In genomic region chr22:21685164-21685513, GRCh38 we compare ENCODE assay signal across 14 cellular contexts. TPM values are rescaled to one million over a fixed set of nuclear protein-coding genes. Genes with fewer than 3 reads are reported as not detected.
DNase-seq lines count a peak whose midpoint lies in the region; ATAC-seq and TF ChIP-seq lines count a peak whose summit lies in the region.
"Had no signal": no experiment of that assay in that cellular context is flagged by ENCODE, and none has a peak within 500 bp of the region (broad histone marks: within the 10 kb centered on the region; RNA-seq: fewer than 3 reads in every experiment).

No MANE protein-coding gene starts in this region.

- H3K23ac ChIP-seq in IMR-90 (ENCODE audit: low read depth, low read length) (no peak overlapping the region), neuronal stem cell (ENCODE audit: low read depth, low read length, poor library complexity) (peak overlapping the region; percentile 89)

- no peak overlapping the region for H4K8ac ChIP-seq in IMR-90 (ENCODE audit: low read depth in 2 of 2, low read length in 2 of 2)
- H4K8ac ChIP-seq in neuronal stem cell (ENCODE audit: low read depth, low read length) = peak overlapping the region; percentile 82

- H3K27ac Mint-ChIP-seq in dendritic cell treated with granulocyte-macrophage colony-stimulating factor and Interleukin-4, amounts not matched to agents 40 ng/mL and 50 ng/mL, for 4 days = peak overlapping the region; percentile 37
- H3K27ac Mint-ChIP-seq: H9 had no signal

- dilution Hi-C loops in IMR-90 (cut with HindIII; ENCODE audit: low sequenced_read_pairs, unreplicated experiment) = no loop called here

- H3K79me1 ChIP-seq in IMR-90 (ENCODE audit: low read depth in 1 of 2, low read length in 2 of 2) (no peaks in the 10 kb centered on the region; a peak in 1 of 4 replicates), neuronal stem cell (ENCODE audit: low read depth, low read length) (peaks cover 3% of the 10 kb centered on the region)

- CTCF ChIA-PET in IMR-90 (lab: Yijun Ruan, JAX) = no interaction called here

- ATAC-seq in IMR-90 (ENCODE audit: low read depth) (no peak), HG03457 (IDR thresholded peaks at IDR 0.05; ENCODE audit: unreplicated experiment) (no peak), aorta (ENCODE audit: low FRiP score) (no peak)
- ATAC-seq: A549 had no signal

- H3K14ac ChIP-seq in IMR-90 (replicated peaks; ENCODE audit: low read depth, low read length) = no peak overlapping the region
- H3K14ac ChIP-seq in neuronal stem cell (ENCODE audit: low read length) = peak overlapping the region; percentile 99

- no peak for DNase-seq in IMR-90
- no peak for DNase-seq in neuronal stem cell (ENCODE audit: low spot score)
- DNase-seq in aorta = no peak
- no peak for DNase-seq in NCI-H146 (lab: John Stamatoyannopoulos, UW)
- DNase-seq: Caco-2; CD8-positive, alpha-beta memory T cell; DND-41; GDM1; GOT3; H9 had no signal

- TF ChIP-seq CTCF in IMR-90 (conservative IDR thresholded peaks at IDR 0.05; ENCODE audit: low read depth, low read length) = no peak

- H2BK5ac ChIP-seq in IMR-90 (ENCODE audit: low read depth, low read length, poor library complexity, severe bottlenecking) = no peak overlapping the region
- H2BK5ac ChIP-seq in neuronal stem cell (ENCODE audit: low read length) = peak overlapping the region; percentile 60

- H3K9ac ChIP-seq in BLaER1 = no peak overlapping the region
- H3K9ac ChIP-seq in IMR-90 (ENCODE audit: low read depth, low read length) = no peak overlapping the region
- no peak overlapping the region for H3K9ac ChIP-seq in neuronal stem cell (ENCODE audit: low read depth, low read length, poor library complexity)

- H3K27me3 ChIP-seq in BLaER1 = no peaks in the 10 kb centered on the region
- no peaks in the 10 kb centered on the region for H3K27me3 ChIP-seq in IMR-90 (ENCODE audit: control insufficient read depth, insufficient read depth, low read length)
- no peaks in the 10 kb centered on the region for H3K27me3 ChIP-seq in neuronal stem cell (ENCODE audit: control insufficient read depth in 3 of 3, insufficient read depth in 3 of 3, low read depth in 1 of 3, low read length in 3 of 3)
- no peaks in the 10 kb centered on the region for H3K27me3 ChIP-seq in aorta (ENCODE audit: control insufficient read depth in 1 of 2, insufficient read depth in 2 of 2, low read length in 1 of 2)

- H3K18ac ChIP-seq in IMR-90 (ENCODE audit: low read depth, low read length) (no peak overlapping the region), neuronal stem cell (ENCODE audit: low read length) (no peak overlapping the region)

- BruUV-seq in IMR-90 (replicated peaks; lab: Mats Ljungman, UMichigan) = no TSS peak

- H4K20me1 ChIP-seq in BLaER1 (peaks cover 27% of the 10 kb centered on the region), IMR-90 (ENCODE audit: insufficient read depth, low read length) (no peaks in the 10 kb centered on the region)

- H2BK120ac ChIP-seq in IMR-90 (ENCODE audit: low read depth, low read length) (no peak overlapping the region), neuronal stem cell (ENCODE audit: low read depth, low read length) (no peak overlapping the region)

- peaks cover 100% of the 10 kb centered on the region for H3K36me3 Mint-ChIP-seq in dendritic cell treated with granulocyte-macrophage colony-stimulating factor and Interleukin-4, amounts not matched to agents 40 ng/mL and 50 ng/mL, for 4 days (ENCODE audit: low read depth)

- no peak overlapping the region for H3K4me3 Mint-ChIP-seq in dendritic cell treated with granulocyte-macrophage colony-stimulating factor and Interleukin-4, amounts not matched to agents 40 ng/mL and 50 ng/mL, for 4 days
- H3K4me3 Mint-ChIP-seq: CD8-positive, alpha-beta memory T cell; H9 had no signal

- intact Hi-C loops in IMR-90 (cut with micrococcal nuclease) = no loop called here
- intact Hi-C loops in dendritic cell treated with granulocyte-macrophage colony-stimulating factor and Interleukin-4, amounts not matched to agents 40 ng/mL and 50 ng/mL, for 4 days (cut with micrococcal nuclease) = no loop called here
- intact Hi-C loops in aorta (cut with DNase I) = no loop called here

- no peak overlapping the region for H2BK20ac ChIP-seq in IMR-90 (ENCODE audit: low read depth, low read length)

- in situ Hi-C loops in IMR-90 (cut with MboI; ENCODE audit: low sequenced_read_pairs) = no loop called here

- H3K4me3 ChIP-seq in BLaER1 (no peak overlapping the region), IMR-90 (ENCODE audit: insufficient read depth, low read depth, low read length) (no peak overlapping the region), neuronal stem cell (ENCODE audit: low read length in 2 of 2) (no peak overlapping the region), aorta (ENCODE audit: low read length in 2 of 2) (no peak overlapping the region)
- H3K4me3 ChIP-seq: A549 had no signal

- H4K91ac ChIP-seq in IMR-90 (ENCODE audit: insufficient read depth, low read depth, low read length) (no peak overlapping the region), neuronal stem cell (ENCODE audit: low read depth, low read length, poor library complexity) (no peak overlapping the region)

- H2AK9ac ChIP-seq in IMR-90 (replicated peaks; ENCODE audit: low read depth, low read length, poor library complexity) = peak overlapping the region; percentile 50

- POLR2A ChIA-PET in IMR-90 (lab: Charles Lee; ENCODE audit: unreplicated experiment) = no interaction called here

- H3K56ac ChIP-seq in IMR-90 (ENCODE audit: extremely low read depth, insufficient read depth, low read length) = no peak overlapping the region

- 97% methylated on average over 3 of the region's 8 CpGs; no CpG with 5 or more reads in 1 of the 2 experiments for WGBS in IMR-90 (ENCODE audit: extremely low coverage in 2 of 2, insufficient read length in 1 of 2), 2 experiments
- no CpG with 5 or more reads among the region's 8 CpGs for WGBS in neuronal stem cell (ENCODE audit: extremely low coverage in 2 of 2, insufficient read length in 2 of 2, insufficient replicate concordance in 1 of 2), 2 donors
- 78 to 79% methylated on average over 8 of the region's 8 CpGs for WGBS in aorta, 2 donors

- H3K9me3 Mint-ChIP-seq in dendritic cell treated with granulocyte-macrophage colony-stimulating factor and Interleukin-4, amounts not matched to agents 40 ng/mL and 50 ng/mL, for 4 days = no peaks in the 10 kb centered on the region
- H3K9me3 Mint-ChIP-seq: CD8-positive, alpha-beta memory T cell; H9 had no signal

- H3K4ac ChIP-seq in IMR-90 (ENCODE audit: low read depth, low read length) = no peak overlapping the region
- H3K4ac ChIP-seq in neuronal stem cell (ENCODE audit: low read length) = no peak overlapping the region

- H3K36me3 ChIP-seq in BLaER1 (peaks cover 75% of the 10 kb centered on the region), IMR-90 (ENCODE audit: control insufficient read depth, insufficient read depth, low read length) (peaks cover 66% of the 10 kb centered on the region), neuronal stem cell (replicated peaks in 1 of 2; ENCODE audit: control insufficient read depth in 2 of 2, insufficient read depth in 2 of 2, low read length in 2 of 2) (peaks cover 23 to 80% of the 10 kb centered on the region in 2 donors), aorta (ENCODE audit: control insufficient read depth in 1 of 2, insufficient read depth in 2 of 2, low read length in 1 of 2) (no peaks in the 10 kb centered on the region)

- H3K4me2 ChIP-seq in BLaER1 (no peak overlapping the region), IMR-90 (ENCODE audit: low read depth, low read length) (no peak overlapping the region), neuronal stem cell (ENCODE audit: insufficient read depth, low read length, poor library complexity, severe bottlenecking) (no peak overlapping the region)
- H3K4me2 ChIP-seq: A549 had no signal

- no peak for TF ChIP-seq RAD21 in IMR-90 (IDR thresholded peaks at IDR 0.05; ENCODE audit: low read length)

- no peak overlapping the region for H2BK12ac ChIP-seq in neuronal stem cell (ENCODE audit: low read length)

- H2BK15ac ChIP-seq in IMR-90 (ENCODE audit: low read depth, low read length) (no peak overlapping the region), neuronal stem cell (ENCODE audit: low read length) (no peak overlapping the region)

- H3K27ac ChIP-seq in BLaER1 = peak overlapping the region; percentile 44
- H3K27ac ChIP-seq in IMR-90 (ENCODE audit: insufficient read depth, low read length) = no peak overlapping the region
- H3K27ac ChIP-seq in neuronal stem cell (replicated peaks; ENCODE audit: low read length) = no peak overlapping the region
- H3K27ac ChIP-seq in aorta (ENCODE audit: low read depth in 1 of 2, low read length in 2 of 2) = no peak overlapping the region
- H3K27ac ChIP-seq: A549 had no signal

- peaks cover 69% of the 10 kb centered on the region for H3K4me1 ChIP-seq in BLaER1
- H3K4me1 ChIP-seq in IMR-90 (ENCODE audit: control insufficient read depth, insufficient read depth, low read length) = no peaks in the 10 kb centered on the region
- H3K4me1 ChIP-seq in neuronal stem cell (ENCODE audit: control insufficient read depth in 2 of 2, insufficient read depth in 1 of 2, low read depth in 1 of 2, low read length in 2 of 2) = peaks cover 0 to 2% of the 10 kb centered on the region in 2 donors
- H3K4me1 ChIP-seq in aorta (ENCODE audit: control insufficient read depth in 1 of 2, insufficient read depth in 2 of 2, low read length in 2 of 2) = no peaks in the 10 kb centered on the region
- H3K4me1 ChIP-seq: A549, Caco-2 had no signal

- no peaks in the 10 kb centered on the region for H3K9me3 ChIP-seq in BLaER1
- no peaks in the 10 kb centered on the region for H3K9me3 ChIP-seq in IMR-90 (ENCODE audit: control insufficient read depth, insufficient read depth, low read length)
- peaks cover 0 to 2% of the 10 kb centered on the region in 2 donors for H3K9me3 ChIP-seq in neuronal stem cell (replicated peaks in 1 of 2; ENCODE audit: control insufficient read depth in 2 of 2, insufficient read depth in 1 of 2, low read depth in 1 of 2, low read length in 2 of 2)
- H3K9me3 ChIP-seq in aorta (ENCODE audit: control insufficient read depth, low read length) = no peaks in the 10 kb centered on the region
- H3K9me3 ChIP-seq: A549, Caco-2 had no signal

- H2AFZ ChIP-seq in IMR-90 (replicated peaks; ENCODE audit: low read length, poor library complexity) = no peak overlapping the region
- H2AFZ ChIP-seq in neuronal stem cell (ENCODE audit: low read length) = no peak overlapping the region

- H4K5ac ChIP-seq in IMR-90 (ENCODE audit: low read depth, low read length) = no peak overlapping the region

- H3K27me3 Mint-ChIP-seq in dendritic cell treated with granulocyte-macrophage colony-stimulating factor and Interleukin-4, amounts not matched to agents 40 ng/mL and 50 ng/mL, for 4 days = no peaks in the 10 kb centered on the region
- H3K27me3 Mint-ChIP-seq: CD8-positive, alpha-beta memory T cell had no signal

- no peaks in the 10 kb centered on the region for H3K4me1 Mint-ChIP-seq in dendritic cell treated with granulocyte-macrophage colony-stimulating factor and Interleukin-4, amounts not matched to agents 40 ng/mL and 50 ng/mL, for 4 days (ENCODE audit: low read depth)
- H3K4me1 Mint-ChIP-seq: H9 had no signal

- H2AK5ac ChIP-seq in IMR-90 (ENCODE audit: low read depth, low read length) = no peak overlapping the region
- H2AK5ac ChIP-seq in neuronal stem cell (ENCODE audit: low read depth, low read length) = no peak overlapping the region

- peaks cover 5% of the 10 kb centered on the region; the same call in 1 of the 2 replicates for H3K9me1 ChIP-seq in IMR-90 (ENCODE audit: insufficient read depth, low read length)

- TF ChIP-seq POLR2A in IMR-90 (IDR thresholded peaks at IDR 0.05; ENCODE audit: low read depth, low read length) = no peak

RNA-seq across cellular contexts. Expression of gene PPIL2, which starts 19.3 kb away (rescaled TPM):
- 20.6 and 21.4 TPM in 2 replicates for total RNA-seq in IMR-90 (2012; rRNA removed)
- polyA plus RNA-seq in IMR-90 (2012; rRNA removed) = 59.9 and 62.1 TPM in 2 replicates
- polyA plus RNA-seq in IMR-90 (2012; cell fraction: cytosol; rRNA removed) = 29.9 and 41.9 TPM in 2 replicates
- 190 and 219 TPM in 2 replicates for polyA plus RNA-seq in IMR-90 (2012; cell fraction: nucleus; rRNA removed; ENCODE audit: low replicate concordance)
- 23.0 TPM for polyA plus RNA-seq in neuronal stem cell (2013, experiment 1 of 2)
- polyA plus RNA-seq in neuronal stem cell (2013, experiment 2 of 2) = 23.7 TPM
- total RNA-seq in aorta = 10 to 100 TPM; 33.2 to 35.4 TPM
- polyA plus RNA-seq in aorta = 10 to 100 TPM in 1 of 2 donors, 1 to 10 TPM in 1; 5.1 to 38.4 TPM

RNA-seq across cellular contexts. Expression of gene SDF2L1, which starts 43.0 kb away (rescaled TPM):
- total RNA-seq in IMR-90 (2012; rRNA removed) (18.8 and 25.0 TPM in 2 replicates), aorta (10 to 100 TPM; 24.8 to 38.7 TPM)
- polyA plus RNA-seq in IMR-90 (2012; rRNA removed) (51.1 and 72.6 TPM in 2 replicates), aorta (10 to 100 TPM; 16.7 to 34.7 TPM)
- polyA plus RNA-seq in IMR-90 (2012; cell fraction: cytosol; rRNA removed) = 93.6 and 121 TPM in 2 replicates
- polyA plus RNA-seq in IMR-90 (2012; cell fraction: nucleus; rRNA removed; ENCODE audit: low replicate concordance) = 11.1 and 41.3 TPM in 2 replicates
- 9.6 TPM for polyA plus RNA-seq in neuronal stem cell (2013, experiment 1 of 2)
- 9.4 TPM for polyA plus RNA-seq in neuronal stem cell (2013, experiment 2 of 2)

RNA-seq across cellular contexts. Expression of gene YPEL1, which starts 50.5 kb away (rescaled TPM):
- total RNA-seq in IMR-90 (2012; rRNA removed) (0.72 and 1.1 TPM in 2 replicates), aorta (1 to 10 TPM; 4.7 to 9.1 TPM)
- polyA plus RNA-seq in IMR-90 (2012; rRNA removed) (1.2 and 1.3 TPM in 2 replicates), aorta (1 to 10 TPM; 2.0 to 4.8 TPM)
- 1.5 and 2.4 TPM in 2 replicates for polyA plus RNA-seq in IMR-90 (2012; cell fraction: cytosol; rRNA removed)
- polyA plus RNA-seq in IMR-90 (2012; cell fraction: nucleus; rRNA removed; ENCODE audit: low replicate concordance) = 1.5 and 3.2 TPM in 2 replicates
- polyA plus RNA-seq in neuronal stem cell (2013, experiment 1 of 2) = 27.0 TPM
- polyA plus RNA-seq in neuronal stem cell (2013, experiment 2 of 2) = 27.1 TPM

RNA-seq across cellular contexts. Expression of gene CCDC116, which starts 52.6 kb away (rescaled TPM):
- total RNA-seq in IMR-90 (2012; rRNA removed) (under 0.01 TPM in 1 of 2 replicates, not detected in the other), aorta (1 to 10 TPM; 1.0 to 1.8 TPM)
- polyA plus RNA-seq in IMR-90 (2012; rRNA removed) (0.27 and 0.34 TPM in 2 replicates), aorta (1 to 10 TPM in 1 of 2 donors, not detected in 1; 2.5 TPM)
- polyA plus RNA-seq in IMR-90 (2012; cell fraction: cytosol; rRNA removed) = 0.10 and 0.84 TPM in 2 replicates
- 3.5 and 7.3 TPM in 2 replicates for polyA plus RNA-seq in IMR-90 (2012; cell fraction: nucleus; rRNA removed; ENCODE audit: low replicate concordance)
- polyA plus RNA-seq in neuronal stem cell (2013, experiment 1 of 2) = 0.10 TPM
- 0.18 TPM for polyA plus RNA-seq in neuronal stem cell (2013, experiment 2 of 2)
- total RNA-seq: Caco-2 had no signal
- polyA plus RNA-seq: CD8-positive, alpha-beta memory T cell had no signal

RNA-seq across cellular contexts. Expression of gene YDJC, which starts 55.3 kb away (rescaled TPM):
- total RNA-seq in IMR-90 (2012; rRNA removed) (7.2 and 8.1 TPM in 2 replicates), aorta (10 to 100 TPM in 1 of 2 donors, 1 to 10 TPM in 1; 9.0 to 10.2 TPM)
- polyA plus RNA-seq in IMR-90 (2012; rRNA removed) (23.6 and 28.3 TPM in 2 replicates), aorta (10 to 100 TPM; 11.8 to 12.0 TPM)
- polyA plus RNA-seq in IMR-90 (2012; cell fraction: cytosol; rRNA removed) = 31.1 and 51.1 TPM in 2 replicates
- 21.4 and 64.3 TPM in 2 replicates for polyA plus RNA-seq in IMR-90 (2012; cell fraction: nucleus; rRNA removed; ENCODE audit: low replicate concordance)
- 14.9 TPM for polyA plus RNA-seq in neuronal stem cell (2013, experiment 1 of 2)
- 14.0 TPM for polyA plus RNA-seq in neuronal stem cell (2013, experiment 2 of 2)
